Comparison of ENCODE assay signal across 10 cellular contexts in the genomic region with DNA sequence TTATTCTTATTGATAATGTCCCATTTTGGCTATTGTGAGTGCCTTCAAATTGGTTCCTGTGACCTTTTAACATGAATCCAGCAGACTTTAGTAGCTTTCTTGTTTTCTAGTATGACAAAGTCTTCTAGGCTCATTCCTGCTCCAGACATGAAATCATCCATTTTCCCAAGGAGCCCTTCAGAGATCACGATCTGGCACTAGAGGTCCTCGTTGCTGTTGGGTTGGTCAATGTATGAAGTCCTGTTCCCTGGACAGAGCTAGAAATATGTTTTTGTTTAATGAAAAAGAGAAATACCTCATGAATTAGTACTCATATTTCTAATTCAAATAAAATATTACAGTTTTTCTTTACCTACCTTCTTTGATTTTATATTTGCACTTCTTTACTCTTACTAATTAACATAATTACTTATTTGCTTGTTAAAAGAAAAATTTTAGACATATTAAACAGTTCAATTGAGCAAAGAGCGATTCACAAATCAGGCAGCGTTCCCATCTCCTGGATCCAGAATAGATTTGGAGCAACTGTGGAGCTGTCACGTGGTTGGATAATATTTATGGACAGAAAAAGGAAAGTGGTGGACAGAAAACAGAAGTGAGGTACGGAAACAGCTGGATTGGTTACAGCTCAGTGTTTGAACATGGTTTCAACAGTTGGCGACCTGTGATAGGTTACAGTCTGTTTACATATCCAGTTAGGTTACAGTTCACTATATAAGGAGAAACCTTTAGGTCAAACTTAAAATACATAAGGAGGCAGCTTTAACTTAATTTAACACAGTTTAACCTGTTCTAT. TPM values are rescaled to one million over a fixed set of nuclear protein-coding genes. Genes with fewer than 3 reads are reported as not detected.
DNase-seq lines count a peak whose midpoint lies in the region; ATAC-seq and TF ChIP-seq lines count a peak whose summit lies in the region.
"Had no signal": no experiment of that assay in that cellular context is flagged by ENCODE, and none has a peak within 500 bp of the region (broad histone marks: within the 10 kb centered on the region; RNA-seq: fewer than 3 reads in every experiment).

No MANE protein-coding gene starts in this region.

- peaks cover 0 to 13% (median 0%) of the 10 kb centered on the region in 9 donors for H3K4me1 ChIP-seq in heart right ventricle
- H3K4me1 ChIP-seq in left ventricle myocardium inferior, result no peaks in the 10 kb centered on the region
- no peaks in the 10 kb centered on the region for H3K4me1 ChIP-seq in uterus

- H3K9me3 ChIP-seq in heart right ventricle (no peaks in the 10 kb centered on the region), left ventricle myocardium inferior (replicated peaks) (no peaks in the 10 kb centered on the region), uterus (no peaks in the 10 kb centered on the region)
- H3K9me3 ChIP-seq: neutrophil had no signal

- ATAC-seq in heart right ventricle, result peak in 4 of 8 donors; percentile 67 to 84 (median 72)
- ATAC-seq in left ventricle myocardium superior, result peak; percentile 36
- no peak for ATAC-seq in HG02885 (IDR thresholded peaks at IDR 0.05; ENCODE audit: poor library complexity, unreplicated experiment)
- no peak for ATAC-seq in GM21390 (IDR thresholded peaks at IDR 0.05; ENCODE audit: unreplicated experiment)

- 49 to 77% methylated on average over 7 of the region's 7 CpGs for WGBS in heart right ventricle, 2 donors

- H3K4me3 ChIP-seq in heart right ventricle (no peak overlapping the region), left ventricle myocardium inferior (no peak overlapping the region), uterus (no peak overlapping the region)

- in situ Hi-C loops in SK-MEL-5 (cut with HindIII; ENCODE audit: low pct_unique_long_range_greater_than_20kb, low sequenced_read_pairs), result no loop called here

- TF ChIP-seq CTCF in heart right ventricle (IDR thresholded peaks at IDR 0.05), result peak in 6 of 9 donors; percentile 18 to 67 (median 44)
- no peak for TF ChIP-seq CTCF in left ventricle myocardium inferior (IDR thresholded peaks at IDR 0.05; ENCODE audit: borderline replicate concordance)
- TF ChIP-seq CTCF in uterus (IDR thresholded peaks at IDR 0.05), result peak in 3 of 4 experiments; percentile 19 to 42 (median 31)

- H3K27me3 ChIP-seq in heart right ventricle (peaks cover 0 to 3% (median 0%) of the 10 kb centered on the region in 7 donors), left ventricle myocardium inferior (ENCODE audit: low read depth) (no peaks in the 10 kb centered on the region), uterus (no peaks in the 10 kb centered on the region)
- H3K27me3 ChIP-seq: neutrophil had no signal

- no peak for TF ChIP-seq POLR2A in uterus (IDR thresholded peaks at IDR 0.05)

- intact Hi-C loops in heart right ventricle (cut with DNase I) (loop anchor here in 5 of 10 donors (5.0 to 10.0 kb wide), 4 partner anchors 70 to 210 kb away; no protein-coding TSS in a partner anchor), left ventricle myocardium inferior (cut with micrococcal nuclease) (no loop called here), left ventricle myocardium superior (cut with micrococcal nuclease) (no loop called here), uterus (cut with DNase I; ENCODE audit: low total_unique reads) (no loop called here)

- H3K36me3 ChIP-seq in heart right ventricle (no peaks in the 10 kb centered on the region), left ventricle myocardium inferior (no peaks in the 10 kb centered on the region), uterus (no peaks in the 10 kb centered on the region)
- H3K36me3 ChIP-seq: neutrophil had no signal

- DNase-seq in heart right ventricle (peak in 1 of 2 donors; percentile 15), left ventricle myocardium inferior (no peak), SK-MEL-5 (ENCODE audit: low read depth, low spot score) (peak; percentile 59), left ventricle myocardium superior (no peak), uterus (peak in 1 of 2 donors; percentile 39), NCI-H774 (lab: John Stamatoyannopoulos, UW) (no peak)
- DNase-seq: DND-41 had no signal

- no peak overlapping the region for H3K27ac ChIP-seq in heart right ventricle
- H3K27ac ChIP-seq in left ventricle myocardium inferior (replicated peaks), result no peak overlapping the region
- no peak overlapping the region for H3K27ac ChIP-seq in uterus
- H3K27ac ChIP-seq: neutrophil had no signal

RNA-seq across cellular contexts. Expression of gene FAM234B, which starts 19.8 kb away (rescaled TPM):
- 1 to 10 TPM; 1.4 to 3.6 (median 2.5) TPM for total RNA-seq in heart right ventricle
- 1 to 10 TPM in 1 of 2 donors, under 1 TPM in 1; 0.59 to 1.1 TPM for polyA plus RNA-seq in heart right ventricle
- 1.8 TPM for total RNA-seq in left ventricle myocardium inferior
- total RNA-seq in SK-MEL-5 (2014; rRNA removed; shearing (Covaris generic)), result 14.4 and 15.6 TPM in 2 replicates
- polyA plus RNA-seq in SK-MEL-5 (2015; cell fraction: cytosol; rRNA removed), result 11.0 and 16.2 TPM in 2 replicates
- 6.6 and 10.5 TPM in 2 replicates for polyA plus RNA-seq in SK-MEL-5 (2015; cell fraction: nucleus; rRNA removed)
- total RNA-seq in left ventricle myocardium superior, result 1.8 TPM
- total RNA-seq in uterus, result 1 to 10 TPM; 2.4 to 8.3 (median 4.6) TPM

RNA-seq across cellular contexts. Expression of gene HEBP1, which starts 24.3 kb away (rescaled TPM):
- total RNA-seq in heart right ventricle (10 to 100 TPM; 45.2 to 71.4 (median 51.4) TPM), left ventricle myocardium inferior (65.4 TPM), left ventricle myocardium superior (68.3 TPM), uterus (10 to 100 TPM; 10.5 to 64.4 (median 40.9) TPM)
- 10 to 100 TPM; 23.7 to 72.0 TPM for polyA plus RNA-seq in heart right ventricle
- 7.8 and 7.9 TPM in 2 replicates for total RNA-seq in SK-MEL-5 (2014; rRNA removed; shearing (Covaris generic))
- polyA plus RNA-seq in SK-MEL-5 (2015; cell fraction: cytosol; rRNA removed), result 42.1 and 54.0 TPM in 2 replicates
- polyA plus RNA-seq in SK-MEL-5 (2015; cell fraction: nucleus; rRNA removed), result 8.3 and 10.0 TPM in 2 replicates
